Comparison of ENCODE assay signal across 25 cellular contexts in genomic region chr1:45554198-45554597, GRCh38.
"Had no signal": no experiment of that assay in that cellular context is flagged by ENCODE, and none has a peak within 500 bp of the region (broad histone marks: within the 10 kb centered on the region; RNA-seq: fewer than 3 reads in every experiment).

No MANE protein-coding gene starts in this region.

- H3K4me3 Mint-ChIP-seq: mesothelial cell of epicardium; natural killer cell treated with Interleukin-12 subunit alpha and Interleukin-12 subunit beta and Interleukin-15 and Interleukin-18, amount 100 ng/mL, for 72 hours; neural progenitor cell; stimulated activated effector memory CD8-positive, alpha-beta T cell treated with anti-CD3 and anti-CD28 coated beads, Interleukin-12 subunit alpha, Interleukin-12 subunit beta, amount 100 ng/mL, for 72 hours; type B pancreatic cell had no signal

- H3K36me3 ChIP-seq: neural progenitor cell, ovary, thyroid gland, uterus had no signal

- ATAC-seq: gastrocnemius medialis; heart right ventricle; left cardiac atrium; natural killer cell treated with Interleukin-12 subunit alpha and Interleukin-12 subunit beta and Interleukin-15 and Interleukin-18, amount 100 ng/mL, for 72 hours; right cardiac atrium; stimulated activated effector memory CD8-positive, alpha-beta T cell treated with anti-CD3 and anti-CD28 coated beads, Interleukin-12 subunit alpha, Interleukin-12 subunit beta, amount 100 ng/mL, for 72 hours; stimulated activated naive CD8-positive, alpha-beta T cell treated with anti-CD3 and anti-CD28 coated beads, Interleukin-15, Interleukin-2, amounts not matched to agents 100 U/mL and 50 U/mL, for 24 hours had no signal

- H3K4me2 ChIP-seq: neural progenitor cell had no signal

- H3K27me3 ChIP-seq: dorsolateral prefrontal cortex, esophagus muscularis mucosa, gastrocnemius medialis, heart right ventricle, neural progenitor cell, ovary, suprapubic skin, thyroid gland, uterus had no signal

- H3K27ac Mint-ChIP-seq: mesothelial cell of epicardium; natural killer cell treated with Interleukin-12 subunit alpha and Interleukin-12 subunit beta and Interleukin-15 and Interleukin-18, amount 100 ng/mL, for 72 hours; neural progenitor cell; progenitor cell of endocrine pancreas; type B pancreatic cell had no signal

- H3K27me3 Mint-ChIP-seq: natural killer cell treated with Interleukin-12 subunit alpha and Interleukin-12 subunit beta and Interleukin-15 and Interleukin-18, amount 100 ng/mL, for 72 hours; progenitor cell of endocrine pancreas had no signal

- H3K9ac ChIP-seq: neural progenitor cell had no signal

- H3K9me3 Mint-ChIP-seq: mesothelial cell of epicardium; natural killer cell treated with Interleukin-12 subunit alpha and Interleukin-12 subunit beta and Interleukin-15 and Interleukin-18, amount 100 ng/mL, for 72 hours; neural progenitor cell; stimulated activated effector memory CD8-positive, alpha-beta T cell treated with anti-CD3 and anti-CD28 coated beads, Interleukin-12 subunit alpha, Interleukin-12 subunit beta, amount 100 ng/mL, for 72 hours; type B pancreatic cell had no signal

- H3K9me3 ChIP-seq: esophagus muscularis mucosa, gastrocnemius medialis, heart right ventricle, ovary, suprapubic skin, thyroid gland, uterus had no signal

- H3K4me1 ChIP-seq: uterus had no signal

- DNase-seq: cortex of kidney; dorsolateral prefrontal cortex; effector CD8-positive, alpha-beta T cell; gastrocnemius medialis; heart right ventricle; hypothalamus; left cardiac atrium; mammary epithelial cell; nucleus accumbens; ovary; right cardiac atrium; stimulated activated CD4-positive, alpha-beta T cell treated with anti-CD3 and anti-CD28 coated beads, Interleukin-4, amount 100 ng/mL, for 1 hour; stimulated activated CD8-positive, alpha-beta memory T cell treated with anti-CD3 and anti-CD28 coated beads, Interleukin-4, amount 100 ng/mL, for 48 hours; stimulated activated naive CD8-positive, alpha-beta T cell treated with anti-CD3 and anti-CD28 coated beads, Interleukin-15, Interleukin-2, amounts not matched to agents 100 U/mL and 50 U/mL, for 24 hours; thyroid gland; uterus had no signal

- H3K4me3 ChIP-seq: dorsolateral prefrontal cortex, esophagus muscularis mucosa, gastrocnemius medialis, heart right ventricle, neural progenitor cell, ovary, suprapubic skin, thyroid gland, uterus had no signal

- H3K27ac ChIP-seq: dorsolateral prefrontal cortex, epithelial cell of prostate, esophagus muscularis mucosa, gastrocnemius medialis, heart right ventricle, neural progenitor cell, ovary, suprapubic skin, thyroid gland, uterus had no signal
